ENCODE assay signal across 1 cellular context in genomic region chr9:114119242-114120191, GRCh38.
A peak's percentile ranks its signal among the peaks of the same experiment; 100 is the strongest.
TF ChIP-seq lines count a peak whose summit lies in the region.

No MANE protein-coding gene starts in this region.

TF ChIP-seq in HepG2, 621 proteins besides CTCF, POLR2A, EP300 and RAD21 (continued from another document and continues in another):
- TF ChIP-seq ZNF652 (CRISPR knock-in tag; IDR thresholded peaks at IDR 0.05; ENCODE audit: borderline replicate concordance, low read depth) (peak; percentile 95), HOXA3 (CRISPR knock-in tag; IDR thresholded peaks at IDR 0.05) (peak; percentile 35), THAP11 (CRISPR knock-in tag; IDR thresholded peaks at IDR 0.05) (no peak; the same call in 1 of the 2 replicates), ZNF7 (CRISPR knock-in tag; IDR thresholded peaks at IDR 0.05) (peak; percentile 58), GPBP1L1 (CRISPR knock-in tag; IDR thresholded peaks at IDR 0.05) (no peak), CBX5 (CRISPR knock-in tag; IDR thresholded peaks at IDR 0.05; ENCODE audit: borderline replicate concordance) (no peak), ZNF557 (CRISPR knock-in tag; IDR thresholded peaks at IDR 0.05) (no peak), ARID2 (CRISPR knock-in tag; IDR thresholded peaks at IDR 0.05; ENCODE audit: borderline replicate concordance) (no peak), ZNF772 (CRISPR knock-in tag; IDR thresholded peaks at IDR 0.05) (no peak), HIC2 (CRISPR knock-in tag; IDR thresholded peaks at IDR 0.05; ENCODE audit: low read depth) (peak; percentile 22; the same call in 1 of the 2 replicates), NCOA2 (CRISPR knock-in tag; IDR thresholded peaks at IDR 0.05) (peak; percentile 72), SMYD3 (CRISPR knock-in tag; IDR thresholded peaks at IDR 0.05) (no peak), ZBTB39 (CRISPR knock-in tag; IDR thresholded peaks at IDR 0.05) (no peak), PATZ1 (CRISPR knock-in tag; IDR thresholded peaks at IDR 0.05) (peak; percentile 93), KDM2A (CRISPR knock-in tag; IDR thresholded peaks at IDR 0.05; ENCODE audit: borderline replicate concordance, low read depth) (0 out of 2 replicates have a peak, but pooled peaks have one; percentile 31), ZNF746 (CRISPR knock-in tag; IDR thresholded peaks at IDR 0.05) (peak; percentile 81; the same call in 1 of the 2 replicates), NR0B2 (CRISPR knock-in tag; IDR thresholded peaks at IDR 0.05) (no peak), NFKBIZ (CRISPR knock-in tag; IDR thresholded peaks at IDR 0.05) (0 out of 2 replicates have a peak, but pooled peaks have one; percentile 18), ZBTB49 (CRISPR knock-in tag; IDR thresholded peaks at IDR 0.05; ENCODE audit: borderline replicate concordance) (no peak), ZNF354B (CRISPR knock-in tag; IDR thresholded peaks at IDR 0.05) (no peak), SMARCE1 (IDR thresholded peaks at IDR 0.05; ENCODE audit: borderline replicate concordance) (no peak), PAXIP1 (CRISPR knock-in tag; conservative IDR thresholded peaks at IDR 0.05) (peak; percentile 79), IRX3 (CRISPR knock-in tag; IDR thresholded peaks at IDR 0.05; ENCODE audit: borderline replicate concordance, low read depth) (0 out of 2 replicates have a peak, but pooled peaks have one; percentile 14), RFX5 (IDR thresholded peaks at IDR 0.05; ENCODE audit: low read depth, low read length) (no peak), ZNF253 (CRISPR knock-in tag; IDR thresholded peaks at IDR 0.05; ENCODE audit: borderline replicate concordance) (no peak), JDP2 (CRISPR knock-in tag; IDR thresholded peaks at IDR 0.05; ENCODE audit: borderline replicate concordance) (no peak), FOXA1 (IDR thresholded peaks at IDR 0.05) (no peak), FOXA1 (CRISPR knock-in tag; IDR thresholded peaks at IDR 0.05) (peak; percentile 56; the same call in 1 of the 2 replicates), RERE (CRISPR knock-in tag; IDR thresholded peaks at IDR 0.05; ENCODE audit: low read depth) (no peak), BORCS8-MEF2B (CRISPR knock-in tag; IDR thresholded peaks at IDR 0.05) (no peak), ZNF740 (CRISPR knock-in tag; IDR thresholded peaks at IDR 0.05) (peak; percentile 69), ZSCAN30 (CRISPR knock-in tag; IDR thresholded peaks at IDR 0.05) (no peak), IRF2 (CRISPR knock-in tag; IDR thresholded peaks at IDR 0.05) (0 out of 2 replicates have a peak, but pooled peaks have one; percentile 11), CCDC6 (CRISPR knock-in tag; IDR thresholded peaks at IDR 0.05) (no peak), KDM5B (CRISPR knock-in tag; IDR thresholded peaks at IDR 0.05; ENCODE audit: borderline replicate concordance) (0 out of 2 replicates have a peak, but pooled peaks have one; percentile 24), ZNF513 (CRISPR knock-in tag; conservative IDR thresholded peaks at IDR 0.05) (0 out of 2 replicates have a peak, but pooled peaks have one; percentile 17), ZNF263 (CRISPR knock-in tag; IDR thresholded peaks at IDR 0.05) (no peak), ZNF768 (CRISPR knock-in tag; IDR thresholded peaks at IDR 0.05) (peak; percentile 98)
